ENCODE assay signal across 14 cellular contexts in the genomic region with DNA sequence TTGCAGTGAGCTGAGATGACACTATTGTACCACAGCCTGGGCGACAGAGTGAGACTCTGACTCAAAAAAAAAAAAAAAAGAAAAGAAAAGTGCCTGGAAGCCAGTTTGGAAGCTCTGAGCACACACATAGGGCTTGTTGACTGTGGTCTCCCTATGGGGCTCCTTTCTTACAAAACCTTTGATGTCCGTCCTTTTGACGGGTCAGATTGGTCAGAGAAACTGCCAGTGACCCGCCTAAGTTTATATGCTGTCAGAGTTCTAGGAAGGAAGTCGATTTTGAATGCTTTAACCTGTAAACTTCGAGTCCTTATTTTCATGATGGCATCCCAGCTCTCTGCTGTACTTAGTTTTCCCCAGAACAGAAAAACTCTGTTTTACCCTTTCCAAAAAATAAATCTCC.
A peak's percentile ranks its signal among the peaks of the same experiment; 100 is the strongest.
DNase-seq lines count a peak whose midpoint lies in the region; ATAC-seq and TF ChIP-seq lines count a peak whose summit lies in the region.
"Had no signal": no experiment of that assay in that cellular context is flagged by ENCODE, and none has a peak within 500 bp of the region (broad histone marks: within the 10 kb centered on the region; RNA-seq: fewer than 3 reads in every experiment).

No MANE protein-coding gene starts in this region.

- no peaks in the 10 kb centered on the region for H3K36me3 ChIP-seq in cardiac muscle cell
- H3K36me3 ChIP-seq in BLaER1 treated with 17β-estradiol and CSF1 and Interleukin-3, amounts not matched to agents 10 nM and 100 nM, result peaks cover 0 to 5% (median 0%) of the 10 kb centered on the region in 11 experiments; a peak in 3 of 22 replicates

- H3K9ac ChIP-seq in BLaER1 treated with 17β-estradiol and CSF1 and Interleukin-3, amounts not matched to agents 10 nM and 100 nM, result no peak overlapping the region

- H3K27ac Mint-ChIP-seq in activated CD4-positive, alpha-beta T cell treated with anti-CD3 and anti-CD28 coated beads, Interleukin-2, amount 10 ng/mL, durations not matched to agents 7 days and 5 days, result no peak overlapping the region
- H3K27ac Mint-ChIP-seq: CD4-positive, CD25-positive, alpha-beta regulatory T cell; GM23338 had no signal

- H3K4me2 ChIP-seq in BLaER1 treated with 17β-estradiol and CSF1 and Interleukin-3, amounts not matched to agents 10 nM and 100 nM, result peak overlapping the region; percentile 12 to 61 (median 37); a peak in 17 of 22 replicates
- H3K4me2 ChIP-seq: GM23338 had no signal

- DNase-seq in cardiac muscle cell (ENCODE audit: low read depth in 1 of 2, low spot score in 1 of 2), result peak in 1 of 2 donors; percentile 8
- DNase-seq in Right ventricle myocardium superior, result no peak
- DNase-seq in dermis blood vessel endothelial cell, result peak; percentile 57
- DNase-seq in right cardiac atrium, result no peak
- DNase-seq in activated CD4-positive, alpha-beta T cell treated with anti-CD3 and anti-CD28 coated beads, Interleukin-2, amount 10 ng/mL, durations not matched to agents 7 days and 5 days, result no peak
- DNase-seq: 8988T; C1 segment of cervical spinal cord; Caco-2; CD4-positive, CD25-positive, alpha-beta regulatory T cell; HCEC 1CT had no signal

- TF ChIP-seq CTCF in cardiac muscle cell (IDR thresholded peaks at IDR 0.05; ENCODE audit: low read depth, low read length), result no peak

- no peaks in the 10 kb centered on the region for H3K27me3 Mint-ChIP-seq in activated CD4-positive, alpha-beta T cell treated with anti-CD3 and anti-CD28 coated beads, Interleukin-2, amount 10 ng/mL, durations not matched to agents 7 days and 5 days
- H3K27me3 Mint-ChIP-seq: CD4-positive, CD25-positive, alpha-beta regulatory T cell had no signal

- H3K9me3 ChIP-seq in cardiac muscle cell (ENCODE audit: low read depth) (no peaks in the 10 kb centered on the region), right cardiac atrium (ENCODE audit: control insufficient read depth, low read length) (no peaks in the 10 kb centered on the region)
- H3K9me3 ChIP-seq in BLaER1 treated with 17β-estradiol and CSF1 and Interleukin-3, amounts not matched to agents 10 nM and 100 nM (replicated peaks in 1 of 11), result no peaks in the 10 kb centered on the region
- H3K9me3 ChIP-seq: Caco-2 had no signal

- no peaks in the 10 kb centered on the region for H3K9me3 Mint-ChIP-seq in activated CD4-positive, alpha-beta T cell treated with anti-CD3 and anti-CD28 coated beads, Interleukin-2, amount 10 ng/mL, durations not matched to agents 7 days and 5 days
- H3K9me3 Mint-ChIP-seq: CD4-positive, CD25-positive, alpha-beta regulatory T cell; GM23338 had no signal

- intact Hi-C loops in Right ventricle myocardium superior (cut with DNase I) (no loop called here), right cardiac atrium (cut with DNase I) (no loop called here)

- no peak overlapping the region for H3K4me3 Mint-ChIP-seq in activated CD4-positive, alpha-beta T cell treated with anti-CD3 and anti-CD28 coated beads, Interleukin-2, amount 10 ng/mL, durations not matched to agents 7 days and 5 days
- H3K4me3 Mint-ChIP-seq: CD4-positive, CD25-positive, alpha-beta regulatory T cell; GM23338 had no signal

- H3K27ac ChIP-seq in cardiac muscle cell (peak overlapping the region; percentile 73), right cardiac atrium (ENCODE audit: low read length) (no peak overlapping the region)
- peak overlapping the region in 2 of 11 experiments; percentile 5 to 46; a peak in 2 of 22 replicates for H3K27ac ChIP-seq in BLaER1 treated with 17β-estradiol and CSF1 and Interleukin-3, amounts not matched to agents 10 nM and 100 nM

- POLR2A ChIA-PET in activated CD4-positive, alpha-beta T cell treated with anti-CD3 and anti-CD28 coated beads, Interleukin-2, amount 10 ng/mL, durations not matched to agents 7 days and 5 days (lab: Charles Lee), result no interaction called here

- WGBS in right cardiac atrium, result 37% methylated on average over 6 of the region's 6 CpGs

- CTCF ChIA-PET in activated CD4-positive, alpha-beta T cell treated with anti-CD3 and anti-CD28 coated beads, Interleukin-2, amount 10 ng/mL, durations not matched to agents 7 days and 5 days (lab: Charles Lee), result interaction anchor here (0.7 to 1.2 kb wide), 2 partner anchors 12 to 18 kb away, joined by 3 read pairs; no protein-coding TSS in a partner anchor

- H4K20me1 ChIP-seq in BLaER1 treated with 17β-estradiol and CSF1 and Interleukin-3, amounts not matched to agents 10 nM and 100 nM, result no peaks in the 10 kb centered on the region

- H3K36me3 Mint-ChIP-seq in activated CD4-positive, alpha-beta T cell treated with anti-CD3 and anti-CD28 coated beads, Interleukin-2, amount 10 ng/mL, durations not matched to agents 7 days and 5 days (ENCODE audit: low read depth), result no peaks in the 10 kb centered on the region

- H3K4me1 ChIP-seq in cardiac muscle cell (ENCODE audit: low read depth) (peaks cover 33% of the 10 kb centered on the region), right cardiac atrium (ENCODE audit: control insufficient read depth, insufficient read depth, low read length) (no peaks in the 10 kb centered on the region)
- H3K4me1 ChIP-seq in BLaER1 treated with 17β-estradiol and CSF1 and Interleukin-3, amounts not matched to agents 10 nM and 100 nM, result peaks cover 0 to 50% (median 9%) of the 10 kb centered on the region in 10 experiments; a peak in 16 of 20 replicates
- H3K4me1 ChIP-seq: Caco-2 had no signal

- H3K4me1 Mint-ChIP-seq in activated CD4-positive, alpha-beta T cell treated with anti-CD3 and anti-CD28 coated beads, Interleukin-2, amount 10 ng/mL, durations not matched to agents 7 days and 5 days, result no peaks in the 10 kb centered on the region
- H3K4me1 Mint-ChIP-seq: CD4-positive, CD25-positive, alpha-beta regulatory T cell had no signal

- no peak overlapping the region for H3K4me3 ChIP-seq in cardiac muscle cell
- H3K4me3 ChIP-seq in BLaER1 treated with 17β-estradiol and CSF1 and Interleukin-3, amounts not matched to agents 10 nM and 100 nM, result no peak overlapping the region
- peak overlapping the region; percentile 2 for H3K4me3 ChIP-seq in right cardiac atrium (ENCODE audit: low read length)
- H3K4me3 ChIP-seq: GM23338 had no signal

- no peaks in the 10 kb centered on the region for H3K27me3 ChIP-seq in cardiac muscle cell
- H3K27me3 ChIP-seq in BLaER1 treated with 17β-estradiol and CSF1 and Interleukin-3, amounts not matched to agents 10 nM and 100 nM, result no peaks in the 10 kb centered on the region
- H3K27me3 ChIP-seq in right cardiac atrium (ENCODE audit: control insufficient read depth, insufficient read depth), result no peaks in the 10 kb centered on the region

- no peak for ATAC-seq in Right ventricle myocardium superior (ENCODE audit: poor library complexity)
- ATAC-seq in right cardiac atrium, result peak in 1 of 2 donors; percentile 32
- ATAC-seq in GM18502 (IDR thresholded peaks at IDR 0.05; ENCODE audit: poor library complexity, unreplicated experiment), result no peak
- ATAC-seq in SK-N-SH treated with all-trans-retinoic acid at 6 μM for 48 hours, result no peak

TF ChIP-seq in SK-N-SH treated with all-trans-retinoic acid at 6 μM for 48 hours, 23 proteins besides CTCF, POLR2A, EP300 and RAD21:
- no peak for TF ChIP-seq BACH2 (CRISPR knock-in tag; IDR thresholded peaks at IDR 0.05; ENCODE audit: borderline replicate concordance)
- TF ChIP-seq PPARA (CRISPR knock-in tag; IDR thresholded peaks at IDR 0.05; ENCODE audit: borderline replicate concordance), result no peak
TF ChIP-seq in SK-N-SH treated with all-trans-retinoic acid at 6 μM for 48 hours: peak in this region for 0.
